ENCODE assay signal across 13 cellular contexts in the genomic region with DNA sequence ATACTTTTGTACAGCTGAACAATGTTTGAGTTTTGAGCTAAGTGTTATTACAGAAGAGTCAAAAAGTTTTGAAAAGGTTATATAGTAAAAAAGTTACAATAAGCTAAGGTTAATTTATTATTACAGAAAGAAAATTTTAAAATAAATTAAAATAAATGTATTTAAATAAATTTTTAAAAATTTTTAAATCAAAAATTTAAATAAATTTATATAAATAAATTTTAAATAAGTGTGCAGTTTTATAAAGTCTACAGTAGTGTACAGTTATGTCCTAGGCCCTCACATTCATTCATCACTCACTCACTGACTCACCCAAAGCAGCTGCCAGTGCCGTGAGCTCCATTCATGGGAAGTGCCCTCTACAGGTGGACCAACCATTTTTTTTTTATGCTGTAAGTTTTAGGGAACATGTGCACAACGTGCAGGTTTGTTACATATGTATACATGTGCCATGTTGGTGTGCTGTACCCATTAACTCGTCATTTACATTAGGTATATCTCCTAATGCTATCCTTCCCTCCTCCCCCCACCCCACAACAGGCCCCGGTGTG.
DNase-seq lines count a peak whose midpoint lies in the region; ATAC-seq, FAIRE-seq and TF ChIP-seq lines count a peak whose summit lies in the region.
"Had no signal": no experiment of that assay in that cellular context is flagged by ENCODE, and none has a peak within 500 bp of the region (broad histone marks: within the 10 kb centered on the region; RNA-seq: fewer than 3 reads in every experiment).

No MANE protein-coding gene starts in this region.

- H3K79me2 ChIP-seq in GM23248 (ENCODE audit: insufficient read depth): no peaks in the 10 kb centered on the region

- no peaks in the 10 kb centered on the region for H3K4me1 ChIP-seq in GM23248 (ENCODE audit: insufficient read depth)

- TF ChIP-seq CTCF in fibroblast of mammary gland (conservative IDR thresholded peaks at IDR 0.05; ENCODE audit: control insufficient read depth, insufficient read depth, low read depth, low read length): no peak
- TF ChIP-seq CTCF in nephron progenitor cell (IDR thresholded peaks at IDR 0.05): no peak

- H3K4me3 ChIP-seq in GM23248 (no peak overlapping the region), fibroblast of mammary gland (ENCODE audit: control insufficient read depth, low read depth, low read length) (no peak overlapping the region)

- no peaks in the 10 kb centered on the region for H3K27me3 ChIP-seq in GM23248 (replicated peaks; ENCODE audit: insufficient read depth)

- in situ Hi-C loops in GM23248 (cut with MboI): no loop called here

- H3K9me3 Mint-ChIP-seq in nephron progenitor cell: peaks cover 33% of the 10 kb centered on the region
- H3K9me3 Mint-ChIP-seq: dendritic cell treated with granulocyte-macrophage colony-stimulating factor and Interleukin-4, amounts not matched to agents 40 ng/mL and 50 ng/mL, for 4 days had no signal

- 54 to 77% methylated on average over 2 to 4 of the region's 4 CpGs for WGBS in GM23248 (ENCODE audit: low coverage in 1 of 2, low lambda C conversion rate in 2 of 2, missing lambda C conversion rate in 2 of 2), 2 experiments

- no peak overlapping the region for H3K9ac ChIP-seq in GM23248
- H3K9ac ChIP-seq: KMS-11 had no signal

- peaks cover 8% of the 10 kb centered on the region for H3K27me3 Mint-ChIP-seq in nephron progenitor cell (ENCODE audit: low read depth, poor library complexity)

- no peak overlapping the region for H3K27ac Mint-ChIP-seq in nephron progenitor cell
- H3K27ac Mint-ChIP-seq: CD4-positive, alpha-beta memory T cell; dendritic cell treated with granulocyte-macrophage colony-stimulating factor and Interleukin-4, amounts not matched to agents 40 ng/mL and 50 ng/mL, for 4 days; nephron had no signal

- no peaks in the 10 kb centered on the region for H3K9me3 ChIP-seq in GM23248 (ENCODE audit: low read depth)

- no peak overlapping the region for H3K27ac ChIP-seq in GM23248
- H3K27ac ChIP-seq: KMS-11 had no signal

- H3K36me3 Mint-ChIP-seq in nephron progenitor cell (ENCODE audit: low read depth): peaks cover 4% of the 10 kb centered on the region

- H3F3A ChIP-seq in GM23248 (ENCODE audit: insufficient read depth): no peaks in the 10 kb centered on the region

- no peaks in the 10 kb centered on the region for H3K36me3 ChIP-seq in GM23248 (ENCODE audit: low read depth)

- no peak overlapping the region for H3K4me2 ChIP-seq in GM23248 (ENCODE audit: unreplicated experiment)
- H3K4me2 ChIP-seq: KMS-11 had no signal

- H3K4me3 Mint-ChIP-seq in nephron progenitor cell: no peak overlapping the region
- H3K4me3 Mint-ChIP-seq: CD4-positive, alpha-beta memory T cell; dendritic cell treated with granulocyte-macrophage colony-stimulating factor and Interleukin-4, amounts not matched to agents 40 ng/mL and 50 ng/mL, for 4 days; nephron had no signal

- no peaks in the 10 kb centered on the region for H3K9me2 ChIP-seq in GM23248 (ENCODE audit: insufficient read depth)

- DNase-seq in GM23248 (peak; percentile 48), RCC 7860 (ENCODE audit: low spot score) (peak; percentile 56), fibroblast of mammary gland (ENCODE audit: low read depth) (peak; percentile 31), nephron progenitor cell (no peak), NCI-H446 treated with DMSO at 0.1 percent for 48 hours (lab: John Stamatoyannopoulos, UW) (no peak)
- DNase-seq: activated effector memory CD4-positive, alpha-beta T cell treated with anti-CD3 and anti-CD28 coated beads, Interleukin-2, amount 50 U/mL, for 16 hours; CD4-positive, alpha-beta memory T cell had no signal

- no peak for ATAC-seq in HG02884 (IDR thresholded peaks at IDR 0.05; ENCODE audit: unreplicated experiment)
- ATAC-seq in HG03135 (IDR thresholded peaks at IDR 0.05; ENCODE audit: unreplicated experiment): no peak

- FAIRE-seq in A204.1 (lab: Jason Lieb, UNC) (peak; percentile 97), RCC 7860 (lab: Jason Lieb, UNC) (peak; percentile 93)

- H2AFZ ChIP-seq in GM23248: no peak overlapping the region

- peaks cover 7% of the 10 kb centered on the region for H3K4me1 Mint-ChIP-seq in nephron progenitor cell
- H3K4me1 Mint-ChIP-seq: CD4-positive, alpha-beta memory T cell; nephron had no signal

- no peaks in the 10 kb centered on the region for H4K20me1 ChIP-seq in GM23248 (ENCODE audit: insufficient read depth)

Comparison
In these comparisons a context has a peak if more than half of its experiments do, and no peak if none do; other contexts are left out.
1. DNase-seq: peak in GM23248 (single experiment), RCC 7860 (single experiment) and fibroblast of mammary gland (single experiment); none in nephron progenitor cell (single experiment) and NCI-H446 treated with DMSO at 0.1 percent for 48 hours (single experiment).